ENCODE assay signal across 12 cellular contexts in the genomic region with DNA sequence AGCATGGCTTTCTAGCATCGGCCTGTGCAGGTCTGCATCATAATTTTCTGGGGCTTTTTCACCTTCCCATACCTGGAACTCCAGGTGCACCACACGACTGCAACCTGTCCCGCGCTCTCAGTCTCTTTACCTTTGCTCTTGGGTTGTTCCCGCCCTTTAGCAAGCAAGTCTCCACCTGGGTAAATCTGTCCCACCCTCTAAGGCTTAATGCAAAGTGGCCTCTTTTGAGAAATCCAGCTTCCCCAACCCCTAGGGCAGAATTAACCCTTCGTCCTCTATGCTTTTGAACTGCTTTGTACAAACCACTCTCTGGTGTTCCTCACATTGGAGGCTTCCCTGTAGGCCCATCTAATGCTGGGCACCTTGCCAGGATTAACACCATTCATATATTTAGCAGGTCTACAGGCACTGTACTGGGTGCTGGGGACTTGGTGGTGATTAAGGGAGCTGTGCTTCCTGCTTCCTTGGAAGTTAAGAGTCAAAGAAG. TPM values are rescaled to one million over a fixed set of nuclear protein-coding genes. Genes with fewer than 3 reads are reported as not detected.
DNase-seq lines count a peak whose midpoint lies in the region; ATAC-seq lines count a peak whose summit lies in the region.
"Had no signal": no experiment of that assay in that cellular context is flagged by ENCODE, and none has a peak within 500 bp of the region (broad histone marks: within the 10 kb centered on the region; RNA-seq: fewer than 3 reads in every experiment).

No MANE protein-coding gene starts in this region.

- H3K4me1 Mint-ChIP-seq in activated CD8-positive, alpha-beta T cell treated with anti-CD3 and anti-CD28 coated beads, Interleukin-2, amount 10 ng/mL, durations not matched to agents 7 days and 5 days (ENCODE audit: low read depth): peaks cover 59% of the 10 kb centered on the region

- no peak overlapping the region for H2BK12ac ChIP-seq in mesenchymal stem cell (ENCODE audit: low read length in 2 of 2)

- no peak for ATAC-seq in activated CD8-positive, alpha-beta T cell treated with anti-CD3 and anti-CD28 coated beads, Interleukin-2, amount 10 ng/mL, durations not matched to agents 7 days and 5 days
- no peak for ATAC-seq in HG02678 (IDR thresholded peaks at IDR 0.05; ENCODE audit: unreplicated experiment)
- ATAC-seq in HG02610 (IDR thresholded peaks at IDR 0.05; ENCODE audit: unreplicated experiment): no peak

- DNase-seq in GM23248 (peak; percentile 20), mesenchymal stem cell (no peak), anterior cingulate cortex (lab: John Stamatoyannopoulos, UW) (no peak), iPS-NIHi11 (ENCODE audit: low spot score) (no peak)
- DNase-seq in activated CD8-positive, alpha-beta T cell treated with anti-CD3 and anti-CD28 coated beads, Interleukin-2, amount 10 ng/mL, durations not matched to agents 7 days and 5 days: no peak
- DNase-seq: effector CD8-positive, alpha-beta T cell; NCI-H774; T-helper 9 cell had no signal

- peaks cover 36% of the 10 kb centered on the region for H3K79me1 ChIP-seq in mesenchymal stem cell (replicated peaks; ENCODE audit: low read length, poor library complexity, severe bottlenecking)

- H3K9ac ChIP-seq in BLaER1 (no peak overlapping the region), GM23248 (no peak overlapping the region), mesenchymal stem cell (ENCODE audit: low read length) (peak overlapping the region; percentile 91)

- H3K79me2 ChIP-seq in GM23248 (ENCODE audit: insufficient read depth): peaks cover 27% of the 10 kb centered on the region

- H4K8ac ChIP-seq in mesenchymal stem cell (ENCODE audit: low read length): no peak overlapping the region

- peak overlapping the region; percentile 14 for H3K27ac Mint-ChIP-seq in activated CD8-positive, alpha-beta T cell treated with anti-CD3 and anti-CD28 coated beads, Interleukin-2, amount 10 ng/mL, durations not matched to agents 7 days and 5 days

- H3K9me2 ChIP-seq in GM23248 (ENCODE audit: insufficient read depth): no peaks in the 10 kb centered on the region

- peaks cover 23% of the 10 kb centered on the region; the same call in 1 of the 2 replicates for H3F3A ChIP-seq in GM23248 (ENCODE audit: insufficient read depth)

- peak overlapping the region; percentile 94; the same call in 1 of the 2 replicates for H3K4me2 ChIP-seq in BLaER1
- no peak overlapping the region for H3K4me2 ChIP-seq in GM23248 (ENCODE audit: unreplicated experiment)
- H3K4me2 ChIP-seq in mesenchymal stem cell (ENCODE audit: low read length, poor library complexity, severe bottlenecking): no peak overlapping the region

- H3K36me3 Mint-ChIP-seq in activated CD8-positive, alpha-beta T cell treated with anti-CD3 and anti-CD28 coated beads, Interleukin-2, amount 10 ng/mL, durations not matched to agents 7 days and 5 days (ENCODE audit: low read depth): peaks cover 27% of the 10 kb centered on the region

- no peak overlapping the region for H2BK5ac ChIP-seq in mesenchymal stem cell (ENCODE audit: low read depth, low read length, poor library complexity, severe bottlenecking)

- H4K91ac ChIP-seq in mesenchymal stem cell (ENCODE audit: low read length): no peak overlapping the region

- no peak overlapping the region for H2AFZ ChIP-seq in GM23248
- H2AFZ ChIP-seq in mesenchymal stem cell (ENCODE audit: low read depth, low read length): no peak overlapping the region

- no peaks in the 10 kb centered on the region for H3K9me3 Mint-ChIP-seq in activated CD8-positive, alpha-beta T cell treated with anti-CD3 and anti-CD28 coated beads, Interleukin-2, amount 10 ng/mL, durations not matched to agents 7 days and 5 days (ENCODE audit: insufficient read depth)

- H4K20me1 ChIP-seq in BLaER1 (peaks cover 72% of the 10 kb centered on the region), GM23248 (ENCODE audit: insufficient read depth) (no peaks in the 10 kb centered on the region)

- no peak overlapping the region for H2AK5ac ChIP-seq in mesenchymal stem cell (ENCODE audit: low read length, severe bottlenecking)

- no peak overlapping the region for H2BK15ac ChIP-seq in mesenchymal stem cell (ENCODE audit: low read depth, poor library complexity, severe bottlenecking)

- peak overlapping the region; percentile 86 for H3K4me3 Mint-ChIP-seq in activated CD8-positive, alpha-beta T cell treated with anti-CD3 and anti-CD28 coated beads, Interleukin-2, amount 10 ng/mL, durations not matched to agents 7 days and 5 days

- H3K9me3 ChIP-seq in BLaER1 (no peaks in the 10 kb centered on the region), GM23248 (ENCODE audit: low read depth) (no peaks in the 10 kb centered on the region), mesenchymal stem cell (ENCODE audit: control insufficient read depth, low read length) (no peaks in the 10 kb centered on the region)
- H3K9me3 ChIP-seq: thoracic aorta had no signal

- peak overlapping the region; percentile 51 for H2BK120ac ChIP-seq in mesenchymal stem cell (ENCODE audit: low read depth, low read length)

- peaks cover 52% of the 10 kb centered on the region for H3K4me1 ChIP-seq in BLaER1
- H3K4me1 ChIP-seq in GM23248 (ENCODE audit: insufficient read depth): peaks cover 11% of the 10 kb centered on the region; the same call in 1 of the 2 replicates
- H3K4me1 ChIP-seq in mesenchymal stem cell (ENCODE audit: control insufficient read depth, insufficient read depth, low read depth, low read length): peaks cover 28% of the 10 kb centered on the region

- in situ Hi-C loops in GM23248 (cut with MboI): no loop called here

- no peak overlapping the region for H3K4me3 ChIP-seq in BLaER1
- no peak overlapping the region for H3K4me3 ChIP-seq in GM23248
- peak overlapping the region in 1 of 2 experiments; percentile 93 for H3K4me3 ChIP-seq in mesenchymal stem cell (ENCODE audit: insufficient read depth in 1 of 2, low read depth in 1 of 2, low read length in 2 of 2)
- H3K4me3 ChIP-seq: thoracic aorta had no signal

- no peak overlapping the region for H3K4ac ChIP-seq in mesenchymal stem cell (ENCODE audit: low read depth in 1 of 2, low read length in 2 of 2)

- H3K27me3 ChIP-seq in BLaER1 (no peaks in the 10 kb centered on the region), GM23248 (replicated peaks; ENCODE audit: insufficient read depth) (no peaks in the 10 kb centered on the region), mesenchymal stem cell (ENCODE audit: control insufficient read depth in 1 of 2, insufficient read depth in 1 of 2, low read length in 2 of 2) (no peaks in the 10 kb centered on the region)

- POLR2A ChIA-PET in activated CD8-positive, alpha-beta T cell treated with anti-CD3 and anti-CD28 coated beads, Interleukin-2, amount 10 ng/mL, durations not matched to agents 7 days and 5 days (lab: Charles Lee): interaction anchor here (0.6 kb wide), 1 partner anchor 183 kb away, joined by 3 read pairs; no protein-coding TSS in a partner anchor

- H3K36me3 ChIP-seq in BLaER1 (peaks cover 35% of the 10 kb centered on the region), GM23248 (ENCODE audit: low read depth) (no peaks in the 10 kb centered on the region), mesenchymal stem cell (ENCODE audit: control insufficient read depth in 1 of 2, insufficient read depth in 2 of 2, low read depth in 1 of 2, low read length in 2 of 2) (peaks cover 11 to 38% of the 10 kb centered on the region in 2 experiments)
- H3K36me3 ChIP-seq: thoracic aorta had no signal

- H3K23ac ChIP-seq in mesenchymal stem cell (ENCODE audit: low read length in 2 of 2): no peak overlapping the region

- H3K18ac ChIP-seq in mesenchymal stem cell (ENCODE audit: low read depth in 1 of 2, low read length in 2 of 2): no peak overlapping the region

- CTCF ChIA-PET in activated CD8-positive, alpha-beta T cell treated with anti-CD3 and anti-CD28 coated beads, Interleukin-2, amount 10 ng/mL, durations not matched to agents 7 days and 5 days (lab: Charles Lee): interaction anchor here (0.7 to 1.9 kb wide), 3 partner anchors 9 to 87 kb away, joined by 3 to 6 read pairs (median 4); partner anchors contain the start of gene UQCC2

- 65 to 67% methylated on average over 6 of the region's 6 CpGs for WGBS in GM23248 (ENCODE audit: low coverage in 1 of 2, low lambda C conversion rate in 2 of 2, missing lambda C conversion rate in 2 of 2), 2 experiments
- 94% methylated on average over 6 of the region's 6 CpGs for WGBS in mesenchymal stem cell

- H3K27ac ChIP-seq in BLaER1: no peak overlapping the region
- H3K27ac ChIP-seq in GM23248: no peak overlapping the region
- no peak overlapping the region for H3K27ac ChIP-seq in mesenchymal stem cell (ENCODE audit: low read length, poor library complexity, severe bottlenecking)
- H3K27ac ChIP-seq: thoracic aorta had no signal

- no peaks in the 10 kb centered on the region for H3K27me3 Mint-ChIP-seq in activated CD8-positive, alpha-beta T cell treated with anti-CD3 and anti-CD28 coated beads, Interleukin-2, amount 10 ng/mL, durations not matched to agents 7 days and 5 days (ENCODE audit: low read depth)

- no peak overlapping the region for H3K14ac ChIP-seq in mesenchymal stem cell (ENCODE audit: low read length in 2 of 2)

RNA-seq across cellular contexts. Expression of gene ITPR3, which starts 2.8 kb away (rescaled TPM):
- 10.4 and 14.3 TPM in 2 replicates for total RNA-seq in GM23248 (2014; rRNA removed; shearing (Covaris generic))
- 4.8 and 4.9 TPM in 2 replicates for polyA plus RNA-seq in GM23248 (2016; fragmentation: Nextera tagmentation; extraction: Ambion mirVana)
- 10 to 100 TPM; 57.8 to 59.3 TPM for total RNA-seq in activated CD8-positive, alpha-beta T cell treated with anti-CD3 and anti-CD28 coated beads, Interleukin-2, amount 10 ng/mL, durations not matched to agents 7 days and 5 days
- 4.6 TPM for polyA plus RNA-seq in mesenchymal stem cell (2013, experiment 1 of 2)
- polyA plus RNA-seq in mesenchymal stem cell (2013, experiment 2 of 2): 4.5 TPM

RNA-seq across cellular contexts. Expression of gene BAK1, which starts 43.9 kb away (rescaled TPM):
- total RNA-seq in GM23248 (2014; rRNA removed; shearing (Covaris generic)): 18.8 and 22.5 TPM in 2 replicates
- polyA plus RNA-seq in GM23248 (2016; fragmentation: Nextera tagmentation; extraction: Ambion mirVana): 30.7 and 37.1 TPM in 2 replicates
- total RNA-seq in activated CD8-positive, alpha-beta T cell treated with anti-CD3 and anti-CD28 coated beads, Interleukin-2, amount 10 ng/mL, durations not matched to agents 7 days and 5 days: 10 to 100 TPM; 76.0 to 76.2 TPM
- polyA plus RNA-seq in mesenchymal stem cell (2013, experiment 1 of 2): 15.2 TPM
- 15.1 TPM for polyA plus RNA-seq in mesenchymal stem cell (2013, experiment 2 of 2)
